Comparison of ENCODE assay signal across 8 cellular contexts in the genomic region with DNA sequence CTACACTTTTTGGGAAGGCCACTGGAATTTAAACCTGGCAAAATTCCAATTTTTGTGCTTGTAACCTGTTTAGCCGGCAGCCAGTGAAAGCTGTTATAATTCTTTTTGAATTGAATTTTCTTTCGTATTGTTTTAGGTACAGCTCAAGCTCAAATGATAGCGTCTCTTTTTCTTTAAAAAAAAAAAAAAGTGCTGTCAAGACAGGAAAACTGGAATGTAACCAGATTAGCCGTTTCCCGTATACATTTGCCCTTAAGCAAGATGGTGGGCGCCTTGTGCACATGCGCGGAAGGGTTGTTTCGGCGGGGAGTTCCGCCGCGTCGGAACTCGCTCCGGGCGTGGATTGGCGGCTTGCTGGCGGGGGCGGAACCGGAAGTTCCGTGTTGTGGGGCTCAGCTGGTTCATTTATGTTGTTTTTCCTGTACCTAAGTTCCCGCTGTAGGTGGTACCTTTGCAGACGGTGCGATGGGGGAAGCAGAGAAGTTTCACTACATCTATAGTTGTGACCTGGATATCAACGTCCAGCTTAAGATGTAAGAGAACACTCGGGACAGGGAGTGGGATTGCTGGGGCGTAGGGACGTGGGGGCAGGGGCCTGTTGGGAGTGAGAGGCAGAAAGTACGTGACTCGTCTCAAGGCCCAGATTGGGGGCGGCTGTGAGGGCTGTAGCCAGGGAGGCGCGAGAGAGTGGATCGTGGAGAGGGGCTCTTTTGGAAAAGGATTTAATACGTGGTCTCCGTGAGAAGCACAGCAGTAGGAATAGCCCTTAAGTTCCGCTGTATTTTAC. TPM values are rescaled to one million over a fixed set of nuclear protein-coding genes. Genes with fewer than 3 reads are reported as not detected.
DNase-seq lines count a peak whose midpoint lies in the region; ATAC-seq, FAIRE-seq and TF ChIP-seq lines count a peak whose summit lies in the region.

PIK3C3 (plus strand) TSS at position 408 of the 787 bp plus-strand sequence; CDS start at position 466, 58 bp downstream.

- TF ChIP-seq CTCF in AG04449 (IDR thresholded peaks at IDR 0.05; ENCODE audit: insufficient read depth, low read length, missing control alignments) (no peak), WI38 (IDR thresholded peaks at IDR 0.05; ENCODE audit: low read depth, low read length) (no peak), bronchial epithelial cell (IDR thresholded peaks at IDR 0.05; ENCODE audit: insufficient read depth, low read length, severe bottlenecking) (no peak)

- H3K9me3 ChIP-seq in small intestine (ENCODE audit: control insufficient read depth, low read depth): no peaks in the 10 kb centered on the region

- H3K4me1 ChIP-seq in small intestine (ENCODE audit: control insufficient read depth in 2 of 2, insufficient read depth in 1 of 2, low read depth in 1 of 2, low read length in 1 of 2): peaks cover 0 to 6% of the 10 kb centered on the region in 2 donors

- H3K27me3 ChIP-seq in bronchial epithelial cell (ENCODE audit: control insufficient read depth, insufficient read depth, low read length): no peaks in the 10 kb centered on the region
- H3K27me3 ChIP-seq in small intestine (ENCODE audit: control insufficient read depth in 2 of 2, insufficient read depth in 2 of 2, low read length in 2 of 2): no peaks in the 10 kb centered on the region

- H3K36me3 ChIP-seq in bronchial epithelial cell (ENCODE audit: control insufficient read depth, insufficient read depth, low read length): peaks cover 3% of the 10 kb centered on the region
- no peaks in the 10 kb centered on the region for H3K36me3 ChIP-seq in small intestine (ENCODE audit: control insufficient read depth in 2 of 2, insufficient read depth in 2 of 2, low read length in 2 of 2)

- peak within 1 kb of the TSS; percentile 48 to 93 for H3K27ac ChIP-seq in small intestine (ENCODE audit: low read depth in 1 of 2, low read length in 1 of 2)

- H3K4me3 ChIP-seq in AG04449 (ENCODE audit: low read depth, low read length) (peak within 1 kb of the TSS; percentile 83), WI38 (ENCODE audit: low read depth, low read length) (peak within 1 kb of the TSS; percentile 93), bronchial epithelial cell (ENCODE audit: low read depth, low read length) (peak within 1 kb of the TSS; percentile 66), small intestine (ENCODE audit: low read depth in 1 of 2, low read length in 2 of 2) (peak within 1 kb of the TSS; percentile 92 to 99)

- WGBS in small intestine, 3 donors: 0 to 1% (median 1%) methylated on average over 38 of the region's 38 CpGs

- POLR2A ChIA-PET in AG04449 (lab: Yijun Ruan, JAX): interaction anchor here (1.2 kb wide), 1 partner anchor 17 kb away, joined by 3 read pairs; no protein-coding TSS in a partner anchor

- CTCF ChIA-PET in AG04449 (lab: Yijun Ruan, JAX): interaction anchor here (1.9 kb wide), 1 partner anchor 73 kb away, joined by 7 read pairs; no protein-coding TSS in a partner anchor

- ATAC-seq in GM18907 (IDR thresholded peaks at IDR 0.05; ENCODE audit: unreplicated experiment) (peak; percentile 97), HG03159 (IDR thresholded peaks at IDR 0.05; ENCODE audit: unreplicated experiment) (peak; percentile 98)

- DNase-seq in AG04449 (ENCODE audit: low read depth, low spot score): peak; percentile 93
- peak; percentile 95 for DNase-seq in NCI-H2227 treated with DMSO at 0.1 percent for 48 hours (lab: John Stamatoyannopoulos, UW)
- peak; percentile 94 for DNase-seq in bronchial epithelial cell (ENCODE audit: low read depth)
- peak; percentile 93 for DNase-seq in iPS-NIHi11 (ENCODE audit: low spot score)
- DNase-seq in small intestine: peak; percentile 97

- peak; percentile 47 for FAIRE-seq in bronchial epithelial cell (lab: Jason Lieb, UNC)
- peak; percentile 94 for FAIRE-seq in small intestine (lab: Jason Lieb, UNC)

RNA-seq across cellular contexts. Expression of gene PIK3C3, which starts in this region (rescaled TPM):
- total RNA-seq in bronchial epithelial cell: 24.2 and 30.6 TPM in 2 replicates
- 10 to 100 TPM; 17.0 to 23.9 (median 17.8) TPM for polyA plus RNA-seq in small intestine

Comparison
In these comparisons a context has a peak if more than half of its experiments do, and no peak if none do; other contexts are left out.
1. Peak in every context shown above with its lines: DNase-seq, ATAC-seq, H3K4me3 ChIP-seq and H3K27ac ChIP-seq.